1 cellular context compared by ENCODE assay signal in the genomic region with DNA sequence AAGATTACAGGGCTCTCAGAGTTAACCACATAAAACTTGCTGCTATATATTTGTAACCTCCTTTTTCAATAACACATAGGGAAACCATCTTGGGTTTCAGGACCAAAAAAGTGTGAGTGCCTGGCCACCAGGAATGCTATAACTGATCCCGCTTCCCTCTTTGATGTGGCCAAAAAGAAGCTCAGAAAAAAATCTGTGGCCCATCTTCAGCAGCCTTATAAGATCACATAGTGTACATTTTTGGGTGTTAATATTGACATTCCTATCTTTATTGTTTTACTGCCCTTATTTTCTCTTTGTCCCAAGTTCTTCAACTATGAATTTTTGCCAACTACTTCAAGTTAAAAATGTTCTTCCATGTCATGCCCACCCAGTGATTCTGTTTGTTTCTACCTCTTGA.
TF ChIP-seq lines count a peak whose summit lies in the region.

No MANE protein-coding gene starts in this region.

TF ChIP-seq in GM23338, 12 proteins besides CTCF, POLR2A, EP300 and RAD21 (continued from another document):
- TF ChIP-seq, protein P1, sequence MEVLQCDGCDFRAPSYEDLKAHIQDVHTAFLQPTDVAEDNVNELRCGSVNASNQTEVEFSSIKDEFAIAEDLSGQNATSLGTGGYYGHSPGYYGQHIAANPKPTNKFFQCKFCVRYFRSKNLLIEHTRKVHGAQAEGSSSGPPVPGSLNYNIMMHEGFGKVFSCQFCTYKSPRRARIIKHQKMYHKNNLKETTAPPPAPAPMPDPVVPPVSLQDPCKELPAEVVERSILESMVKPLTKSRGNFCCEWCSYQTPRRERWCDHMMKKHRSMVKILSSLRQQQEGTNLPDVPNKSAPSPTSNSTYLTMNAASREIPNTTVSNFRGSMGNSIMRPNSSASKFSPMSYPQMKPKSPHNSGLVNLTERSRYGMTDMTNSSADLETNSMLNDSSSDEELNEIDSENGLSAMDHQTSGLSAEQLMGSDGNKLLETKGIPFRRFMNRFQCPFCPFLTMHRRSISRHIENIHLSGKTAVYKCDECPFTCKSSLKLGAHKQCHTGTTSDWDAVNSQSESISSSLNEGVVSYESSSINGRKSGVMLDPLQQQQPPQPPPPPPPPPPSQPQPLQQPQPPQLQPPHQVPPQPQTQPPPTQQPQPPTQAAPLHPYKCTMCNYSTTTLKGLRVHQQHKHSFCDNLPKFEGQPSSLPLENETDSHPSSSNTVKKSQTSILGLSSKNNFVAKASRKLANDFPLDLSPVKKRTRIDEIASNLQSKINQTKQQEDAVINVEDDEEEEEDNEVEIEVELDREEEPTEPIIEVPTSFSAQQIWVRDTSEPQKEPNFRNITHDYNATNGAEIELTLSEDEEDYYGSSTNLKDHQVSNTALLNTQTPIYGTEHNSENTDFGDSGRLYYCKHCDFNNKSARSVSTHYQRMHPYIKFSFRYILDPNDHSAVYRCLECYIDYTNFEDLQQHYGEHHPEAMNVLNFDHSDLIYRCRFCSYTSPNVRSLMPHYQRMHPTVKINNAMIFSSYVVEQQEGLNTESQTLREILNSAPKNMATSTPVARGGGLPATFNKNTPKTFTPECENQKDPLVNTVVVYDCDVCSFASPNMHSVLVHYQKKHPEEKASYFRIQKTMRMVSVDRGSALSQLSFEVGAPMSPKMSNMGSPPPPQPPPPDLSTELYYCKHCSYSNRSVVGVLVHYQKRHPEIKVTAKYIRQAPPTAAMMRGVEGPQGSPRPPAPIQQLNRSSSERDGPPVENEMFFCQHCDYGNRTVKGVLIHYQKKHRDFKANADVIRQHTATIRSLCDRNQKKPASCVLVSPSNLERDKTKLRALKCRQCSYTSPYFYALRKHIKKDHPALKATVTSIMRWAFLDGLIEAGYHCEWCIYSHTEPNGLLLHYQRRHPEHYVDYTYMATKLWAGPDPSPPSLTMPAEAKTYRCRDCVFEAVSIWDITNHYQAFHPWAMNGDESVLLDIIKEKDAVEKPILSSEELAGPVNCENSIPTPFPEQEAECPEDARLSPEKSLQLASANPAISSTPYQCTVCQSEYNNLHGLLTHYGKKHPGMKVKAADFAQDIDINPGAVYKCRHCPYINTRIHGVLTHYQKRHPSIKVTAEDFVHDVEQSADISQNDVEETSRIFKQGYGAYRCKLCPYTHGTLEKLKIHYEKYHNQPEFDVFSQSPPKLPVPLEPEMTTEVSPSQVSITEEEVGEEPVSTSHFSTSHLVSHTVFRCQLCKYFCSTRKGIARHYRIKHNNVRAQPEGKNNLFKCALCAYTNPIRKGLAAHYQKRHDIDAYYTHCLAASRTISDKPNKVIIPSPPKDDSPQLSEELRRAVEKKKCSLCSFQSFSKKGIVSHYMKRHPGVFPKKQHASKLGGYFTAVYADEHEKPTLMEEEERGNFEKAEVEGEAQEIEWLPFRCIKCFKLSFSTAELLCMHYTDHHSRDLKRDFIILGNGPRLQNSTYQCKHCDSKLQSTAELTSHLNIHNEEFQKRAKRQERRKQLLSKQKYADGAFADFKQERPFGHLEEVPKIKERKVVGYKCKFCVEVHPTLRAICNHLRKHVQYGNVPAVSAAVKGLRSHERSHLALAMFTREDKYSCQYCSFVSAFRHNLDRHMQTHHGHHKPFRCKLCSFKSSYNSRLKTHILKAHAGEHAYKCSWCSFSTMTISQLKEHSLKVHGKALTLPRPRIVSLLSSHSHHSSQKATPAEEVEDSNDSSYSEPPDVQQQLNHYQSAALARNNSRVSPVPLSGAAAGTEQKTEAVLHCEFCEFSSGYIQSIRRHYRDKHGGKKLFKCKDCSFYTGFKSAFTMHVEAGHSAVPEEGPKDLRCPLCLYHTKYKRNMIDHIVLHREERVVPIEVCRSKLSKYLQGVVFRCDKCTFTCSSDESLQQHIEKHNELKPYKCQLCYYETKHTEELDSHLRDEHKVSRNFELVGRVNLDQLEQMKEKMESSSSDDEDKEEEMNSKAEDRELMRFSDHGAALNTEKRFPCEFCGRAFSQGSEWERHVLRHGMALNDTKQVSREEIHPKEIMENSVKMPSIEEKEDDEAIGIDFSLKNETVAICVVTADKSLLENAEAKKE (CRISPR knock-in tag; IDR thresholded peaks at IDR 0.05): no peak
- TF ChIP-seq JUNB (IDR thresholded peaks at IDR 0.05; ENCODE audit: unreplicated experiment): no peak
- TF ChIP-seq ZNF114 (CRISPR knock-in tag; IDR thresholded peaks at IDR 0.05): no peak
- TF ChIP-seq, protein P2, sequence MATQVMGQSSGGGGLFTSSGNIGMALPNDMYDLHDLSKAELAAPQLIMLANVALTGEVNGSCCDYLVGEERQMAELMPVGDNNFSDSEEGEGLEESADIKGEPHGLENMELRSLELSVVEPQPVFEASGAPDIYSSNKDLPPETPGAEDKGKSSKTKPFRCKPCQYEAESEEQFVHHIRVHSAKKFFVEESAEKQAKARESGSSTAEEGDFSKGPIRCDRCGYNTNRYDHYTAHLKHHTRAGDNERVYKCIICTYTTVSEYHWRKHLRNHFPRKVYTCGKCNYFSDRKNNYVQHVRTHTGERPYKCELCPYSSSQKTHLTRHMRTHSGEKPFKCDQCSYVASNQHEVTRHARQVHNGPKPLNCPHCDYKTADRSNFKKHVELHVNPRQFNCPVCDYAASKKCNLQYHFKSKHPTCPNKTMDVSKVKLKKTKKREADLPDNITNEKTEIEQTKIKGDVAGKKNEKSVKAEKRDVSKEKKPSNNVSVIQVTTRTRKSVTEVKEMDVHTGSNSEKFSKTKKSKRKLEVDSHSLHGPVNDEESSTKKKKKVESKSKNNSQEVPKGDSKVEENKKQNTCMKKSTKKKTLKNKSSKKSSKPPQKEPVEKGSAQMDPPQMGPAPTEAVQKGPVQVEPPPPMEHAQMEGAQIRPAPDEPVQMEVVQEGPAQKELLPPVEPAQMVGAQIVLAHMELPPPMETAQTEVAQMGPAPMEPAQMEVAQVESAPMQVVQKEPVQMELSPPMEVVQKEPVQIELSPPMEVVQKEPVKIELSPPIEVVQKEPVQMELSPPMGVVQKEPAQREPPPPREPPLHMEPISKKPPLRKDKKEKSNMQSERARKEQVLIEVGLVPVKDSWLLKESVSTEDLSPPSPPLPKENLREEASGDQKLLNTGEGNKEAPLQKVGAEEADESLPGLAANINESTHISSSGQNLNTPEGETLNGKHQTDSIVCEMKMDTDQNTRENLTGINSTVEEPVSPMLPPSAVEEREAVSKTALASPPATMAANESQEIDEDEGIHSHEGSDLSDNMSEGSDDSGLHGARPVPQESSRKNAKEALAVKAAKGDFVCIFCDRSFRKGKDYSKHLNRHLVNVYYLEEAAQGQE (IDR thresholded peaks at IDR 0.05; ENCODE audit: unreplicated experiment): no peak
- no peak for TF ChIP-seq ZNF331 (CRISPR knock-in tag; IDR thresholded peaks at IDR 0.05; ENCODE audit: low read depth)
TF ChIP-seq in GM23338: peak in this region for 0.
